ENCODE assay signal across 9 cellular contexts in genomic region chr3:124217542-124217941, GRCh38.
DNase-seq lines count a peak whose midpoint lies in the region; ATAC-seq and TF ChIP-seq lines count a peak whose summit lies in the region.
"Had no signal": no experiment of that assay in that cellular context is flagged by ENCODE, and none has a peak within 500 bp of the region (broad histone marks: within the 10 kb centered on the region; RNA-seq: fewer than 3 reads in every experiment).

No MANE protein-coding gene starts in this region.

- no peaks in the 10 kb centered on the region for H3K4me1 Mint-ChIP-seq in activated CD8-positive, alpha-beta T cell treated with anti-CD3 and anti-CD28 coated beads, Interleukin-2, amount 10 ng/mL, durations not matched to agents 7 days and 5 days (ENCODE audit: low read depth)
- H3K4me1 Mint-ChIP-seq in glutamatergic neuron (ENCODE audit: low read depth, unreplicated experiment) = peaks cover 56% of the 10 kb centered on the region

- H3K27ac ChIP-seq in iPS DF 6.9 (ENCODE audit: low read length) = no peak overlapping the region

- no CpG with 5 or more reads among the region's 3 CpGs for WGBS in iPS DF 6.9 (ENCODE audit: insufficient coverage, insufficient read length)

- H3K4me3 ChIP-seq in AG10803 (ENCODE audit: low read length) (no peak overlapping the region), iPS DF 6.9 (ENCODE audit: low read length) (no peak overlapping the region)

- CTCF ChIA-PET in activated CD8-positive, alpha-beta T cell treated with anti-CD3 and anti-CD28 coated beads, Interleukin-2, amount 10 ng/mL, durations not matched to agents 7 days and 5 days (lab: Charles Lee) = no interaction called here

- no peak overlapping the region for H3K4me3 Mint-ChIP-seq in activated CD8-positive, alpha-beta T cell treated with anti-CD3 and anti-CD28 coated beads, Interleukin-2, amount 10 ng/mL, durations not matched to agents 7 days and 5 days
- H3K4me3 Mint-ChIP-seq in glutamatergic neuron (ENCODE audit: unreplicated experiment) = no peak overlapping the region

- no peaks in the 10 kb centered on the region for H3K27me3 Mint-ChIP-seq in activated CD8-positive, alpha-beta T cell treated with anti-CD3 and anti-CD28 coated beads, Interleukin-2, amount 10 ng/mL, durations not matched to agents 7 days and 5 days (ENCODE audit: low read depth)
- peaks cover 6% of the 10 kb centered on the region for H3K27me3 Mint-ChIP-seq in glutamatergic neuron (ENCODE audit: unreplicated experiment)

- POLR2A ChIA-PET in activated CD8-positive, alpha-beta T cell treated with anti-CD3 and anti-CD28 coated beads, Interleukin-2, amount 10 ng/mL, durations not matched to agents 7 days and 5 days (lab: Charles Lee) = no interaction called here

- TF ChIP-seq CTCF in AG10803 (conservative IDR thresholded peaks at IDR 0.05; ENCODE audit: low read length) (no peak), glutamatergic neuron (IDR thresholded peaks at IDR 0.05; ENCODE audit: partially characterized antibody, unreplicated experiment) (no peak)

- no peaks in the 10 kb centered on the region for H3K9me3 ChIP-seq in iPS DF 6.9 (ENCODE audit: control insufficient read depth, insufficient read depth, low read length)

- H3K4me1 ChIP-seq in iPS DF 6.9 (ENCODE audit: control insufficient read depth, insufficient read depth, low read length) = 0 out of 2 replicates have a peak, but pooled peaks cover 1% of the 10 kb centered on the region

- no peaks in the 10 kb centered on the region for H3K36me3 ChIP-seq in iPS DF 6.9 (ENCODE audit: control insufficient read depth, insufficient read depth, low read length)

- no peaks in the 10 kb centered on the region for H3K27me3 ChIP-seq in iPS DF 6.9 (ENCODE audit: control insufficient read depth, insufficient read depth, low read length)

- ATAC-seq in activated CD8-positive, alpha-beta T cell treated with anti-CD3 and anti-CD28 coated beads, Interleukin-2, amount 10 ng/mL, durations not matched to agents 7 days and 5 days = no peak
- ATAC-seq in GM18873 (IDR thresholded peaks at IDR 0.05; ENCODE audit: low FRiP score, unreplicated experiment) = no peak
- ATAC-seq: activated naive CD4-positive, alpha-beta T cell treated with anti-CD3 and anti-CD28 coated beads, Interleukin-2, amount 50 U/mL, for 72 hours had no signal

- no peak overlapping the region for H3K27ac Mint-ChIP-seq in activated CD8-positive, alpha-beta T cell treated with anti-CD3 and anti-CD28 coated beads, Interleukin-2, amount 10 ng/mL, durations not matched to agents 7 days and 5 days
- no peak overlapping the region for H3K27ac Mint-ChIP-seq in glutamatergic neuron (ENCODE audit: unreplicated experiment)
- H3K27ac Mint-ChIP-seq: activated naive CD4-positive, alpha-beta T cell treated with anti-CD3 and anti-CD28 coated beads, Interleukin-2, amount 50 U/mL, for 72 hours had no signal

- H3K9me3 Mint-ChIP-seq in activated CD8-positive, alpha-beta T cell treated with anti-CD3 and anti-CD28 coated beads, Interleukin-2, amount 10 ng/mL, durations not matched to agents 7 days and 5 days (ENCODE audit: insufficient read depth) = no peaks in the 10 kb centered on the region
- peaks cover 11% of the 10 kb centered on the region for H3K9me3 Mint-ChIP-seq in glutamatergic neuron (ENCODE audit: unreplicated experiment)

- DNase-seq in AG10803 (ENCODE audit: low read depth) = peak; percentile 69
- peak; percentile 57 for DNase-seq in HK-2 (ENCODE audit: unreplicated experiment)
- DNase-seq in activated CD8-positive, alpha-beta T cell treated with anti-CD3 and anti-CD28 coated beads, Interleukin-2, amount 10 ng/mL, durations not matched to agents 7 days and 5 days = peak; percentile 56
- peak; percentile 54 for DNase-seq in iPS DF 6.9 (ENCODE audit: low read depth, low spot score)
- DNase-seq in mesenteric fat pad (ENCODE audit: low spot score) = no peak
- no peak for DNase-seq in glutamatergic neuron
- DNase-seq in activated naive CD4-positive, alpha-beta T cell (lab: John Stamatoyannopoulos, UW) = no peak

- no peaks in the 10 kb centered on the region for H3K36me3 Mint-ChIP-seq in activated CD8-positive, alpha-beta T cell treated with anti-CD3 and anti-CD28 coated beads, Interleukin-2, amount 10 ng/mL, durations not matched to agents 7 days and 5 days (ENCODE audit: low read depth)
- H3K36me3 Mint-ChIP-seq in glutamatergic neuron (ENCODE audit: unreplicated experiment) = no peaks in the 10 kb centered on the region
- H3K36me3 Mint-ChIP-seq: activated naive CD4-positive, alpha-beta T cell treated with anti-CD3 and anti-CD28 coated beads, Interleukin-2, amount 50 U/mL, for 72 hours had no signal

Comparison
In these comparisons a context has a peak if more than half of its experiments do, and no peak if none do; other contexts are left out.
1. DNase-seq: peak in AG10803 (single experiment), HK-2 (single experiment), activated CD8-positive, alpha-beta T cell treated with anti-CD3 and anti-CD28 coated beads, Interleukin-2, amount 10 ng/mL, durations not matched to agents 7 days and 5 days (single experiment) and iPS DF 6.9 (single experiment); none in mesenteric fat pad (single experiment), glutamatergic neuron (single experiment) and activated naive CD4-positive, alpha-beta T cell (0 of 4).